In the genomic region with DNA sequence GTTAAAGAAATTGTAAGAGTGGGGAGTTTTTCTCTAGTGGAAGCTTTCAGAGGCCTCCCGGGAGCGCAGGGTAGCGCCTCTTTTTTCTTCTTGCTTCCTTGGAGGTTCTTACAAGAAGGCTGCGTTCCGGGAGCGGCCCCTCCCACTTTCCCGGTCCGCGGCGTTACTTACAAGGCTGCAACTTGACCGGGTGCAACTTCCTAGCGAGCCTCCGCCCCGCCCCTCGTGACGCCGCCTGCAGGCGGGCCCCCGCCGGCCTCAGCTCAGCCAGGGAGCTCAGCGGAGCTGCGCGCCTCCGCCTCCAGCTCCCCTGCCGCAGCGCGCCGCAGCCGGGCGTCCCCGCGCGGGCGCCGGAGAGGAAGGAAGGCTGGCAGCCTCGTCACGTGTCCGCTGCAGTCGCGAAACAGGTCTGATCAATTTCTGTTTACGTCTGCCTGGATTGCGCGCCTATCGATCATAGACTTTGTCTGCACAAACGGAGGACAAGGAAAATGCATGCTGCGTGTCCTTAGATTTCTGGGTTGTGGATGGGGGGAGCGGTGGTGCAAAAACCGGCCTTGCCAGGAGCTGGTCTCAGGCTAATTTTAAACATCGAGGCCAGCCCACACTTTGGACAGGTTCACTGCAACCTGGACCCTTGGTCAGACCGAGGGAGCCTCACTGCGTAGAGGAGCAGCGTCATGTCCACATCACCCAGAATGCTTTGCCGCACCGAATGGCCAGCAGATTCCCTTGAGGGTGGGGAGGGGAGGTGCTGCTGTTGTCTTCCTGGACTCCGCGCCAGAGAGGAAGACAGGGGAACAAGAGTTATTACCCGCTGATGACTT, we compare ENCODE assay signal across 1 cellular context.
TF ChIP-seq lines count a peak whose summit lies in the region.

A gene with protein sequence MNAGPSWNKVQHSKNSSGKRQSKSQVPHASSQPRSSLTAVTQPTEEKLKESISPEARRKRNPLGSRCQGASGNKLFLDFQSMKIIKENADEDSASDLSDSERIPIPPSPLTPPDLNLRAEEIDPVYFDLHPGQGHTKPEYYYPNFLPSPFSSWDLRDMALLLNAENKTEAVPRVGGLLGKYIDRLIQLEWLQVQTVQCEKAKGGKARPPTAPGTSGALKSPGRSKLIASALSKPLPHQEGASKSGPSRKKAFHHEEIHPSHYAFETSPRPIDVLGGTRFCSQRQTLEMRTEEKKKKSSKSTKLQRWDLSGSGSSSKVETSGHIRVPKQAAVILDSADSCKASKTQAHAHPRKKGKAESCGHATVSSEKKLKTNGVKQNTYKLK (plus strand): TSS at position 261 of the 827 bp plus-strand sequence. CDS start 3,555 bp downstream, outside the sequence.
A gene with protein sequence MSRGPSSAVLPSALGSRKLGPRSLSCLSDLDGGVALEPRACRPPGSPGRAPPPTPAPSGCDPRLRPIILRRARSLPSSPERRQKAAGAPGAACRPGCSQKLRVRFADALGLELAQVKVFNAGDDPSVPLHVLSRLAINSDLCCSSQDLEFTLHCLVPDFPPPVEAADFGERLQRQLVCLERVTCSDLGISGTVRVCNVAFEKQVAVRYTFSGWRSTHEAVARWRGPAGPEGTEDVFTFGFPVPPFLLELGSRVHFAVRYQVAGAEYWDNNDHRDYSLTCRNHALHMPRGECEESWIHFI (minus strand): TSS at position 177 of the 827 bp plus-strand sequence. CDS start 374 bp downstream, outside the sequence.

TF ChIP-seq in HepG2, 621 proteins besides CTCF, POLR2A, EP300 and RAD21 (continued from another document and continues in another):
- TF ChIP-seq, protein P1, sequence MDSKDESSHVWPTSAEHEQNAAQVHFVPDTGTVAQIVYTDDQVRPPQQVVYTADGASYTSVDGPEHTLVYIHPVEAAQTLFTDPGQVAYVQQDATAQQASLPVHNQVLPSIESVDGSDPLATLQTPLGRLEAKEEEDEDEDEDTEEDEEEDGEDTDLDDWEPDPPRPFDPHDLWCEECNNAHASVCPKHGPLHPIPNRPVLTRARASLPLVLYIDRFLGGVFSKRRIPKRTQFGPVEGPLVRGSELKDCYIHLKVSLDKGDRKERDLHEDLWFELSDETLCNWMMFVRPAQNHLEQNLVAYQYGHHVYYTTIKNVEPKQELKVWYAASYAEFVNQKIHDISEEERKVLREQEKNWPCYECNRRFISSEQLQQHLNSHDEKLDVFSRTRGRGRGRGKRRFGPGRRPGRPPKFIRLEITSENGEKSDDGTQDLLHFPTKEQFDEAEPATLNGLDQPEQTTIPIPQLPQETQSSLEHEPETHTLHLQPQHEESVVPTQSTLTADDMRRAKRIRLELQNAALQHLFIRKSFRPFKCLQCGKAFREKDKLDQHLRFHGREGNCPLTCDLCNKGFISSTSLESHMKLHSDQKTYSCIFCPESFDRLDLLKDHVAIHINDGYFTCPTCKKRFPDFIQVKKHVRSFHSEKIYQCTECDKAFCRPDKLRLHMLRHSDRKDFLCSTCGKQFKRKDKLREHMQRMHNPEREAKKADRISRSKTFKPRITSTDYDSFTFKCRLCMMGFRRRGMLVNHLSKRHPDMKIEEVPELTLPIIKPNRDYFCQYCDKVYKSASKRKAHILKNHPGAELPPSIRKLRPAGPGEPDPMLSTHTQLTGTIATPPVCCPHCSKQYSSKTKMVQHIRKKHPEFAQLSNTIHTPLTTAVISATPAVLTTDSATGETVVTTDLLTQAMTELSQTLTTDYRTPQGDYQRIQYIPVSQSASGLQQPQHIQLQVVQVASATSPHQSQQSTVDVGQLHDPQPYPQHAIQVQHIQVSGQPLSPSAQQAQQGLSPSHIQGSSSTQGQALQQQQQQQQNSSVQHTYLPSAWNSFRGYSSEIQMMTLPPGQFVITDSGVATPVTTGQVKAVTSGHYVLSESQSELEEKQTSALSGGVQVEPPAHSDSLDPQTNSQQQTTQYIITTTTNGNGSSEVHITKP (CRISPR knock-in tag; IDR thresholded peaks at IDR 0.05; ENCODE audit: low read depth): peak; percentile 61; the same call in 1 of the 2 replicates
- TF ChIP-seq CBFB (CRISPR knock-in tag; IDR thresholded peaks at IDR 0.05): peak; percentile 18; the same call in 1 of the 2 replicates
- TF ChIP-seq, protein P2, sequence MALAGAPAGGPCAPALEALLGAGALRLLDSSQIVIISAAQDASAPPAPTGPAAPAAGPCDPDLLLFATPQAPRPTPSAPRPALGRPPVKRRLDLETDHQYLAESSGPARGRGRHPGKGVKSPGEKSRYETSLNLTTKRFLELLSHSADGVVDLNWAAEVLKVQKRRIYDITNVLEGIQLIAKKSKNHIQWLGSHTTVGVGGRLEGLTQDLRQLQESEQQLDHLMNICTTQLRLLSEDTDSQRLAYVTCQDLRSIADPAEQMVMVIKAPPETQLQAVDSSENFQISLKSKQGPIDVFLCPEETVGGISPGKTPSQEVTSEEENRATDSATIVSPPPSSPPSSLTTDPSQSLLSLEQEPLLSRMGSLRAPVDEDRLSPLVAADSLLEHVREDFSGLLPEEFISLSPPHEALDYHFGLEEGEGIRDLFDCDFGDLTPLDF (CRISPR knock-in tag; IDR thresholded peaks at IDR 0.05): 0 out of 2 replicates have a peak, but pooled peaks have one; percentile 4
- TF ChIP-seq ZIK1 (CRISPR knock-in tag; IDR thresholded peaks at IDR 0.05; ENCODE audit: borderline replicate concordance, low read depth): peak; percentile 97
- TF ChIP-seq ZNF253 (CRISPR knock-in tag; IDR thresholded peaks at IDR 0.05; ENCODE audit: borderline replicate concordance): 0 out of 2 replicates have a peak, but pooled peaks have one; percentile 76
- TF ChIP-seq ZNF543 (CRISPR knock-in tag; IDR thresholded peaks at IDR 0.05): peak; percentile 97
- no peak for TF ChIP-seq ATAD3A (CRISPR knock-in tag; IDR thresholded peaks at IDR 0.05)
- TF ChIP-seq AGO2 (optimal IDR thresholded peaks at IDR 0.05; ENCODE audit: low read depth, low read length): peak; percentile 94
- TF ChIP-seq, protein P3, sequence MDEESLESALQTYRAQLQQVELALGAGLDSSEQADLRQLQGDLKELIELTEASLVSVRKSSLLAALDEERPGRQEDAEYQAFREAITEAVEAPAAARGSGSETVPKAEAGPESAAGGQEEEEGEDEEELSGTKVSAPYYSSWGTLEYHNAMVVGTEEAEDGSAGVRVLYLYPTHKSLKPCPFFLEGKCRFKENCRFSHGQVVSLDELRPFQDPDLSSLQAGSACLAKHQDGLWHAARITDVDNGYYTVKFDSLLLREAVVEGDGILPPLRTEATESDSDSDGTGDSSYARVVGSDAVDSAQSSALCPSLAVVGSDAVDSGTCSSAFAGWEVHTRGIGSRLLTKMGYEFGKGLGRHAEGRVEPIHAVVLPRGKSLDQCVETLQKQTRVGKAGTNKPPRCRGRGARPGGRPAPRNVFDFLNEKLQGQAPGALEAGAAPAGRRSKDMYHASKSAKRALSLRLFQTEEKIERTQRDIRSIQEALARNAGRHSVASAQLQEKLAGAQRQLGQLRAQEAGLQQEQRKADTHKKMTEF (CRISPR knock-in tag; IDR thresholded peaks at IDR 0.05): peak; percentile 86
- TF ChIP-seq ERF (CRISPR knock-in tag; IDR thresholded peaks at IDR 0.05): peak; percentile 65
- peak; percentile 92; the same call in 1 of the 2 replicates for TF ChIP-seq ZNF598 (CRISPR knock-in tag; IDR thresholded peaks at IDR 0.05; ENCODE audit: borderline replicate concordance)
- no peak; the same call in 1 of the 2 replicates for TF ChIP-seq ZFAT (CRISPR knock-in tag; conservative IDR thresholded peaks at IDR 0.05)
- no peak; the same call in none of the 2 replicates for TF ChIP-seq FOXA3 (CRISPR knock-in tag; IDR thresholded peaks at IDR 0.05)
- peak in 1 of 2 experiments; percentile 26; a peak in 2 of 4 replicates for TF ChIP-seq KLF16 (CRISPR knock-in tag; IDR thresholded peaks at IDR 0.05)
- 0 out of 2 replicates have a peak, but pooled peaks have one; percentile 38 for TF ChIP-seq RXRA (CRISPR knock-in tag; IDR thresholded peaks at IDR 0.05)
- TF ChIP-seq, protein P4, sequence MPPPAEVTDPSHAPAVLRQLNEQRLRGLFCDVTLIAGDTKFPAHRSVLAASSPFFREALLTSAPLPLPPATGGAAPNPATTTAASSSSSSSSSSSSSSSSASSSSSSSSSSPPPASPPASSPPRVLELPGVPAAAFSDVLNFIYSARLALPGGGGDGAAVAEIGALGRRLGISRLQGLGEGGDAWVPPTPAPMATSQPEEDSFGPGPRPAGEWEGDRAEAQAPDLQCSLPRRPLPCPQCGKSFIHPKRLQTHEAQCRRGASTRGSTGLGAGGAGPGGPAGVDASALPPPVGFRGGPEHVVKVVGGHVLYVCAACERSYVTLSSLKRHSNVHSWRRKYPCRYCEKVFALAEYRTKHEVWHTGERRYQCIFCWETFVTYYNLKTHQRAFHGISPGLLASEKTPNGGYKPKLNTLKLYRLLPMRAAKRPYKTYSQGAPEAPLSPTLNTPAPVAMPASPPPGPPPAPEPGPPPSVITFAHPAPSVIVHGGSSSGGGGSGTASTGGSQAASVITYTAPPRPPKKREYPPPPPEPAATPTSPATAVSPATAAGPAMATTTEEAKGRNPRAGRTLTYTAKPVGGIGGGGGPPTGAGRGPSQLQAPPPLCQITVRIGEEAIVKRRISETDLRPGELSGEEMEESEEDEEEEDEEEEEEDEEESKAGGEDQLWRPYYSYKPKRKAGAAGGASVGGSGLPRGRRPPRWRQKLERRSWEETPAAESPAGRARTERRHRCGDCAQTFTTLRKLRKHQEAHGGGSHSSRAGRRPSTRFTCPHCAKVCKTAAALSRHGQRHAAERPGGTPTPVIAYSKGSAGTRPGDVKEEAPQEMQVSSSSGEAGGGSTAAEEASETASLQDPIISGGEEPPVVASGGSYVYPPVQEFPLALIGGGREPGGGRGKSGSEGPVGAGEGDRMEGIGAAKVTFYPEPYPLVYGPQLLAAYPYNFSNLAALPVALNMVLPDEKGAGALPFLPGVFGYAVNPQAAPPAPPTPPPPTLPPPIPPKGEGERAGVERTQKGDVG (CRISPR knock-in tag; IDR thresholded peaks at IDR 0.05; ENCODE audit: borderline replicate concordance): no peak
- TF ChIP-seq ZKSCAN8 (CRISPR knock-in tag; IDR thresholded peaks at IDR 0.05; ENCODE audit: borderline replicate concordance): peak; percentile 41; the same call in 1 of the 2 replicates
- TF ChIP-seq, protein P5, sequence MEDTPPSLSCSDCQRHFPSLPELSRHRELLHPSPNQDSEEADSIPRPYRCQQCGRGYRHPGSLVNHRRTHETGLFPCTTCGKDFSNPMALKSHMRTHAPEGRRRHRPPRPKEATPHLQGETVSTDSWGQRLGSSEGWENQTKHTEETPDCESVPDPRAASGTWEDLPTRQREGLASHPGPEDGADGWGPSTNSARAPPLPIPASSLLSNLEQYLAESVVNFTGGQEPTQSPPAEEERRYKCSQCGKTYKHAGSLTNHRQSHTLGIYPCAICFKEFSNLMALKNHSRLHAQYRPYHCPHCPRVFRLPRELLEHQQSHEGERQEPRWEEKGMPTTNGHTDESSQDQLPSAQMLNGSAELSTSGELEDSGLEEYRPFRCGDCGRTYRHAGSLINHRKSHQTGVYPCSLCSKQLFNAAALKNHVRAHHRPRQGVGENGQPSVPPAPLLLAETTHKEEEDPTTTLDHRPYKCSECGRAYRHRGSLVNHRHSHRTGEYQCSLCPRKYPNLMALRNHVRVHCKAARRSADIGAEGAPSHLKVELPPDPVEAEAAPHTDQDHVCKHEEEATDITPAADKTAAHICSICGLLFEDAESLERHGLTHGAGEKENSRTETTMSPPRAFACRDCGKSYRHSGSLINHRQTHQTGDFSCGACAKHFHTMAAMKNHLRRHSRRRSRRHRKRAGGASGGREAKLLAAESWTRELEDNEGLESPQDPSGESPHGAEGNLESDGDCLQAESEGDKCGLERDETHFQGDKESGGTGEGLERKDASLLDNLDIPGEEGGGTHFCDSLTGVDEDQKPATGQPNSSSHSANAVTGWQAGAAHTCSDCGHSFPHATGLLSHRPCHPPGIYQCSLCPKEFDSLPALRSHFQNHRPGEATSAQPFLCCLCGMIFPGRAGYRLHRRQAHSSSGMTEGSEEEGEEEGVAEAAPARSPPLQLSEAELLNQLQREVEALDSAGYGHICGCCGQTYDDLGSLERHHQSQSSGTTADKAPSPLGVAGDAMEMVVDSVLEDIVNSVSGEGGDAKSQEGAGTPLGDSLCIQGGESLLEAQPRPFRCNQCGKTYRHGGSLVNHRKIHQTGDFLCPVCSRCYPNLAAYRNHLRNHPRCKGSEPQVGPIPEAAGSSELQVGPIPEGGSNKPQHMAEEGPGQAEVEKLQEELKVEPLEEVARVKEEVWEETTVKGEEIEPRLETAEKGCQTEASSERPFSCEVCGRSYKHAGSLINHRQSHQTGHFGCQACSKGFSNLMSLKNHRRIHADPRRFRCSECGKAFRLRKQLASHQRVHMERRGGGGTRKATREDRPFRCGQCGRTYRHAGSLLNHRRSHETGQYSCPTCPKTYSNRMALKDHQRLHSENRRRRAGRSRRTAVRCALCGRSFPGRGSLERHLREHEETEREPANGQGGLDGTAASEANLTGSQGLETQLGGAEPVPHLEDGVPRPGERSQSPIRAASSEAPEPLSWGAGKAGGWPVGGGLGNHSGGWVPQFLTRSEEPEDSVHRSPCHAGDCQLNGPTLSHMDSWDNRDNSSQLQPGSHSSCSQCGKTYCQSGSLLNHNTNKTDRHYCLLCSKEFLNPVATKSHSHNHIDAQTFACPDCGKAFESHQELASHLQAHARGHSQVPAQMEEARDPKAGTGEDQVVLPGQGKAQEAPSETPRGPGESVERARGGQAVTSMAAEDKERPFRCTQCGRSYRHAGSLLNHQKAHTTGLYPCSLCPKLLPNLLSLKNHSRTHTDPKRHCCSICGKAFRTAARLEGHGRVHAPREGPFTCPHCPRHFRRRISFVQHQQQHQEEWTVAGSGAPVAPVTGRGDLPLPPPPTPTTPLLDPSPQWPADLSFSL (CRISPR knock-in tag; IDR thresholded peaks at IDR 0.05): 0 out of 2 replicates have a peak, but pooled peaks have one; percentile 54
- peak; percentile 89 for TF ChIP-seq KMT2B (CRISPR knock-in tag; IDR thresholded peaks at IDR 0.05)
- TF ChIP-seq TOPORS (CRISPR knock-in tag; IDR thresholded peaks at IDR 0.05): peak; percentile 91
- TF ChIP-seq, protein P6, sequence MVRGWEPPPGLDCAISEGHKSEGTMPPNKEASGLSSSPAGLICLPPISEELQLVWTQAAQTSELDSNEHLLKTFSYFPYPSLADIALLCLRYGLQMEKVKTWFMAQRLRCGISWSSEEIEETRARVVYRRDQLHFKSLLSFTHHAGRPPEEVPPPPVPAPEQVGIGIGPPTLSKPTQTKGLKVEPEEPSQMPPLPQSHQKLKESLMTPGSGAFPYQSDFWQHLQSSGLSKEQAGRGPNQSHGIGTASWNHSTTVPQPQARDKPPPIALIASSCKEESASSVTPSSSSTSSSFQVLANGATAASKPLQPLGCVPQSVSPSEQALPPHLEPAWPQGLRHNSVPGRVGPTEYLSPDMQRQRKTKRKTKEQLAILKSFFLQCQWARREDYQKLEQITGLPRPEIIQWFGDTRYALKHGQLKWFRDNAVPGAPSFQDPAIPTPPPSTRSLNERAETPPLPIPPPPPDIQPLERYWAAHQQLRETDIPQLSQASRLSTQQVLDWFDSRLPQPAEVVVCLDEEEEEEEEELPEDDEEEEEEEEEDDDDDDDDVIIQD (CRISPR knock-in tag; IDR thresholded peaks at IDR 0.05; ENCODE audit: low read depth): peak; percentile 76
- TF ChIP-seq ARHGAP35 (CRISPR knock-in tag; IDR thresholded peaks at IDR 0.05; ENCODE audit: borderline replicate concordance): peak; percentile 82; the same call in 1 of the 2 replicates
- peak; percentile 59; the same call in 1 of the 2 replicates for TF ChIP-seq HMG20B (CRISPR knock-in tag; conservative IDR thresholded peaks at IDR 0.05)
- TF ChIP-seq XRCC5 (optimal IDR thresholded peaks at IDR 0.05; ENCODE audit: low read length): no peak
- TF ChIP-seq SALL2 (CRISPR knock-in tag; IDR thresholded peaks at IDR 0.05): peak; percentile 82; the same call in 1 of the 2 replicates
- TF ChIP-seq ONECUT2 (CRISPR knock-in tag; IDR thresholded peaks at IDR 0.05): peak; percentile 71
- TF ChIP-seq ZFYVE20 (CRISPR knock-in tag; IDR thresholded peaks at IDR 0.05; ENCODE audit: borderline replicate concordance, low read depth): peak; percentile 74; the same call in 1 of the 2 replicates
- no peak for TF ChIP-seq ZNF367 (CRISPR knock-in tag; IDR thresholded peaks at IDR 0.05; ENCODE audit: borderline replicate concordance)
- TF ChIP-seq MIXL1 (CRISPR knock-in tag; IDR thresholded peaks at IDR 0.05): 0 out of 2 replicates have a peak, but pooled peaks have one; percentile 46
- peak; percentile 70; the same call in 1 of the 2 replicates for TF ChIP-seq DR1 (CRISPR knock-in tag; IDR thresholded peaks at IDR 0.05)
